Comparison of ENCODE assay signal across 8 cellular contexts in genomic region chr4:47686294-47686872, GRCh38.
A peak's percentile ranks its signal among the peaks of the same experiment; 100 is the strongest.
DNase-seq lines count a peak whose midpoint lies in the region; ATAC-seq and TF ChIP-seq lines count a peak whose summit lies in the region.

No MANE protein-coding gene starts in this region.

- no peaks in the 10 kb centered on the region for H3K9me3 ChIP-seq in vagina

- H3K4me3 ChIP-seq in vagina: no peak overlapping the region

- CTCF ChIA-PET in RWPE1 (lab: Yijun Ruan, JAX): interaction anchor here (0.7 to 1.3 kb wide), 3 partner anchors 138 to 401 kb away, joined by 3 to 5 read pairs (median 4); no protein-coding TSS in a partner anchor

- no peaks in the 10 kb centered on the region for H3K36me3 ChIP-seq in vagina

- intact Hi-C loops in left cardiac atrium (cut with DNase I): loop anchor here (5.0 to 10.0 kb wide), 3 partner anchors 151 to 248 kb away; partner anchors contain the start of gene CORIN (in 2 of the 2)
- intact Hi-C loops in vagina (cut with DNase I): no loop called here

- H3K27me3 ChIP-seq in vagina: no peaks in the 10 kb centered on the region

- no peak for TF ChIP-seq POLR2A in vagina (IDR thresholded peaks at IDR 0.05)

- TF ChIP-seq CTCF in AG09319 (IDR thresholded peaks at IDR 0.05; ENCODE audit: low read depth, low read length): peak; percentile 63
- peak; percentile 52 for TF ChIP-seq CTCF in RWPE1 (conservative IDR thresholded peaks at IDR 0.05; ENCODE audit: low read depth)
- peak in 1 of 3 experiments; percentile 51 for TF ChIP-seq CTCF in vagina (IDR thresholded peaks at IDR 0.05)

- H3K27ac ChIP-seq in RWPE1: no peak overlapping the region
- H3K27ac ChIP-seq in vagina: no peak overlapping the region

- POLR2A ChIA-PET in RWPE1 (lab: Yijun Ruan, JAX; ENCODE audit: low non-redundant PET): no interaction called here

- H3K4me1 ChIP-seq in vagina: no peaks in the 10 kb centered on the region

- ATAC-seq in GM18861 (IDR thresholded peaks at IDR 0.05; ENCODE audit: unreplicated experiment) (peak; percentile 81), HG03342 (IDR thresholded peaks at IDR 0.05; ENCODE audit: unreplicated experiment) (peak; percentile 85), left cardiac atrium (peak; percentile 75 to 76)

- DNase-seq in AG09319 (ENCODE audit: extremely low read depth, low read depth): peak; percentile 5
- peak; percentile 24 for DNase-seq in RWPE1 (ENCODE audit: low spot score)
- DNase-seq in activated effector memory CD4-positive, alpha-beta T cell treated with anti-CD3 and anti-CD28 coated beads, Interleukin-2, amount 50 U/mL, for 16 hours: peak; percentile 86
- peak; percentile 36 for DNase-seq in left cardiac atrium
- peak; percentile 51 to 74 (median 52) for DNase-seq in stimulated activated CD4-positive, alpha-beta T cell treated with anti-CD3 and anti-CD28 coated beads, Interleukin-12 subunit alpha, Interleukin-12 subunit beta, amount 100 ng/mL, for 48 hours (ENCODE audit: low read depth in 2 of 3, low spot score in 1 of 3)
- DNase-seq in vagina (ENCODE audit: extremely low spot score in 2 of 2): no peak

Comparison
In these comparisons a context has a peak if more than half of its experiments do, and no peak if none do; other contexts are left out.
1. DNase-seq: peak in AG09319 (single experiment), RWPE1 (single experiment), activated effector memory CD4-positive, alpha-beta T cell treated with anti-CD3 and anti-CD28 coated beads, Interleukin-2, amount 50 U/mL, for 16 hours (single experiment), left cardiac atrium (single experiment) and stimulated activated CD4-positive, alpha-beta T cell treated with anti-CD3 and anti-CD28 coated beads, Interleukin-12 subunit alpha, Interleukin-12 subunit beta, amount 100 ng/mL, for 48 hours (3 of 3); none in vagina (0 of 2).
2. Peak in every context shown above with its lines, with median percentiles within 50 percentile points of each other: ATAC-seq.